Comparison of ENCODE assay signal across 1 cellular context in the genomic region with DNA sequence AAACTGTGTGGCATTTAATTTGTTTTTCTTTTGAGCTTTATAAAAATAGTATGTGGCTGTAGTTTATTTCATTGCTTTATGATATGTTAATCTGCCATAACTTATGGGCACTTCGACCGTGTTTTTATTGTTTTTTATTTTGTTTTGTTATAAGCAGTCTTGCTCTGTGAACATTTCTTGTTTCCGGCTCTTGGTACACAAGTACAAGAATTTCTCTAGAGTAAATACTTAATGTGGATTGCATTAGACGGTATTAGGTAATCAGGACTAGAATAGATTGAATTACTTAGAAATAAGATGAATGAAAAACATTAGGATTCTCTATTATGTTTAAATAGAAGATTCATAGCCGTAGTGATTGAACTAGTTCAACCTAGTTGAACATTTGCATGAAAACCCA.
TF ChIP-seq lines count a peak whose summit lies in the region.

No MANE protein-coding gene starts in this region.

TF ChIP-seq in H1, 55 proteins besides CTCF, POLR2A, EP300 and RAD21 (continued from another document):
- TF ChIP-seq TBP (IDR thresholded peaks at IDR 0.05; ENCODE audit: low read depth, low read length): no peak
- TF ChIP-seq RFX5 (IDR thresholded peaks at IDR 0.05; ENCODE audit: borderline replicate concordance, low read depth, low read length): no peak
- TF ChIP-seq, protein P1, sequence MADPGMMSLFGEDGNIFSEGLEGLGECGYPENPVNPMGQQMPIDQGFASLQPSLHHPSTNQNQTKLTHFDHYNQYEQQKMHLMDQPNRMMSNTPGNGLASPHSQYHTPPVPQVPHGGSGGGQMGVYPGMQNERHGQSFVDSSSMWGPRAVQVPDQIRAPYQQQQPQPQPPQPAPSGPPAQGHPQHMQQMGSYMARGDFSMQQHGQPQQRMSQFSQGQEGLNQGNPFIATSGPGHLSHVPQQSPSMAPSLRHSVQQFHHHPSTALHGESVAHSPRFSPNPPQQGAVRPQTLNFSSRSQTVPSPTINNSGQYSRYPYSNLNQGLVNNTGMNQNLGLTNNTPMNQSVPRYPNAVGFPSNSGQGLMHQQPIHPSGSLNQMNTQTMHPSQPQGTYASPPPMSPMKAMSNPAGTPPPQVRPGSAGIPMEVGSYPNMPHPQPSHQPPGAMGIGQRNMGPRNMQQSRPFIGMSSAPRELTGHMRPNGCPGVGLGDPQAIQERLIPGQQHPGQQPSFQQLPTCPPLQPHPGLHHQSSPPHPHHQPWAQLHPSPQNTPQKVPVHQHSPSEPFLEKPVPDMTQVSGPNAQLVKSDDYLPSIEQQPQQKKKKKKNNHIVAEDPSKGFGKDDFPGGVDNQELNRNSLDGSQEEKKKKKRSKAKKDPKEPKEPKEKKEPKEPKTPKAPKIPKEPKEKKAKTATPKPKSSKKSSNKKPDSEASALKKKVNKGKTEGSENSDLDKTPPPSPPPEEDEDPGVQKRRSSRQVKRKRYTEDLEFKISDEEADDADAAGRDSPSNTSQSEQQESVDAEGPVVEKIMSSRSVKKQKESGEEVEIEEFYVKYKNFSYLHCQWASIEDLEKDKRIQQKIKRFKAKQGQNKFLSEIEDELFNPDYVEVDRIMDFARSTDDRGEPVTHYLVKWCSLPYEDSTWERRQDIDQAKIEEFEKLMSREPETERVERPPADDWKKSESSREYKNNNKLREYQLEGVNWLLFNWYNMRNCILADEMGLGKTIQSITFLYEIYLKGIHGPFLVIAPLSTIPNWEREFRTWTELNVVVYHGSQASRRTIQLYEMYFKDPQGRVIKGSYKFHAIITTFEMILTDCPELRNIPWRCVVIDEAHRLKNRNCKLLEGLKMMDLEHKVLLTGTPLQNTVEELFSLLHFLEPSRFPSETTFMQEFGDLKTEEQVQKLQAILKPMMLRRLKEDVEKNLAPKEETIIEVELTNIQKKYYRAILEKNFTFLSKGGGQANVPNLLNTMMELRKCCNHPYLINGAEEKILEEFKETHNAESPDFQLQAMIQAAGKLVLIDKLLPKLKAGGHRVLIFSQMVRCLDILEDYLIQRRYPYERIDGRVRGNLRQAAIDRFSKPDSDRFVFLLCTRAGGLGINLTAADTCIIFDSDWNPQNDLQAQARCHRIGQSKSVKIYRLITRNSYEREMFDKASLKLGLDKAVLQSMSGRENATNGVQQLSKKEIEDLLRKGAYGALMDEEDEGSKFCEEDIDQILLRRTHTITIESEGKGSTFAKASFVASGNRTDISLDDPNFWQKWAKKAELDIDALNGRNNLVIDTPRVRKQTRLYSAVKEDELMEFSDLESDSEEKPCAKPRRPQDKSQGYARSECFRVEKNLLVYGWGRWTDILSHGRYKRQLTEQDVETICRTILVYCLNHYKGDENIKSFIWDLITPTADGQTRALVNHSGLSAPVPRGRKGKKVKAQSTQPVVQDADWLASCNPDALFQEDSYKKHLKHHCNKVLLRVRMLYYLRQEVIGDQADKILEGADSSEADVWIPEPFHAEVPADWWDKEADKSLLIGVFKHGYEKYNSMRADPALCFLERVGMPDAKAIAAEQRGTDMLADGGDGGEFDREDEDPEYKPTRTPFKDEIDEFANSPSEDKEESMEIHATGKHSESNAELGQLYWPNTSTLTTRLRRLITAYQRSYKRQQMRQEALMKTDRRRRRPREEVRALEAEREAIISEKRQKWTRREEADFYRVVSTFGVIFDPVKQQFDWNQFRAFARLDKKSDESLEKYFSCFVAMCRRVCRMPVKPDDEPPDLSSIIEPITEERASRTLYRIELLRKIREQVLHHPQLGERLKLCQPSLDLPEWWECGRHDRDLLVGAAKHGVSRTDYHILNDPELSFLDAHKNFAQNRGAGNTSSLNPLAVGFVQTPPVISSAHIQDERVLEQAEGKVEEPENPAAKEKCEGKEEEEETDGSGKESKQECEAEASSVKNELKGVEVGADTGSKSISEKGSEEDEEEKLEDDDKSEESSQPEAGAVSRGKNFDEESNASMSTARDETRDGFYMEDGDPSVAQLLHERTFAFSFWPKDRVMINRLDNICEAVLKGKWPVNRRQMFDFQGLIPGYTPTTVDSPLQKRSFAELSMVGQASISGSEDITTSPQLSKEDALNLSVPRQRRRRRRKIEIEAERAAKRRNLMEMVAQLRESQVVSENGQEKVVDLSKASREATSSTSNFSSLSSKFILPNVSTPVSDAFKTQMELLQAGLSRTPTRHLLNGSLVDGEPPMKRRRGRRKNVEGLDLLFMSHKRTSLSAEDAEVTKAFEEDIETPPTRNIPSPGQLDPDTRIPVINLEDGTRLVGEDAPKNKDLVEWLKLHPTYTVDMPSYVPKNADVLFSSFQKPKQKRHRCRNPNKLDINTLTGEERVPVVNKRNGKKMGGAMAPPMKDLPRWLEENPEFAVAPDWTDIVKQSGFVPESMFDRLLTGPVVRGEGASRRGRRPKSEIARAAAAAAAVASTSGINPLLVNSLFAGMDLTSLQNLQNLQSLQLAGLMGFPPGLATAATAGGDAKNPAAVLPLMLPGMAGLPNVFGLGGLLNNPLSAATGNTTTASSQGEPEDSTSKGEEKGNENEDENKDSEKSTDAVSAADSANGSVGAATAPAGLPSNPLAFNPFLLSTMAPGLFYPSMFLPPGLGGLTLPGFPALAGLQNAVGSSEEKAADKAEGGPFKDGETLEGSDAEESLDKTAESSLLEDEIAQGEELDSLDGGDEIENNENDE (IDR thresholded peaks at IDR 0.05; ENCODE audit: insufficient replicate concordance, low read length): no peak
- TF ChIP-seq NANOG (IDR thresholded peaks at IDR 0.05; ENCODE audit: insufficient read depth, low read depth, low read length, poor library complexity, severe bottlenecking): no peak
- no peak for TF ChIP-seq GTF2F1 (IDR thresholded peaks at IDR 0.05; ENCODE audit: borderline replicate concordance, low read depth, low read length)
- TF ChIP-seq SIX5 (IDR thresholded peaks at IDR 0.05; ENCODE audit: low read depth, low read length): no peak
- no peak for TF ChIP-seq JUN (IDR thresholded peaks at IDR 0.05; ENCODE audit: low read depth, low read length)
- TF ChIP-seq GABPA (IDR thresholded peaks at IDR 0.05; ENCODE audit: borderline replicate concordance, insufficient read depth, low read length): no peak
